Comparison of ENCODE assay signal across 19 cellular contexts in the genomic region with DNA sequence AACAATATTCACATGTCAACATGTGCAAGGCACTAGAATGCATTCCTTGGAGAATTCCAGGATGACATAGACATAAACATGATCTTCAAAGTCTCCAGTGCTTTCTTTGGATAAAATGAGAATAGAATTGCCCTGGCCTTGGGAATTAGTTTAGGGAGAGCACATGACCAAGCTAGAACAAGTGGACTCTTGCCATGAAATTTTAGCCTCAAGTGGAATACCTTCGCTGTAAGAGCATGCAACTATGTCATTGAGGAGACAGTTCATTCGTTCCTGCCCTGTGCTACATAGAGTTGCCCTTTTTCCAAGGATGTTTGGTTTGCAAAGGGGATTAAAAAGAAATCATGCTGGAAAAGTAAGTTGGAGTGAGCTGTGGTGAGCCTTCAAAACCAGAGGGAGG. TPM values are rescaled to one million over a fixed set of nuclear protein-coding genes. Genes with fewer than 3 reads are reported as not detected.
DNase-seq lines count a peak whose midpoint lies in the region; ATAC-seq and TF ChIP-seq lines count a peak whose summit lies in the region.
"Had no signal": no experiment of that assay in that cellular context is flagged by ENCODE, and none has a peak within 500 bp of the region (broad histone marks: within the 10 kb centered on the region; RNA-seq: fewer than 3 reads in every experiment).

No MANE protein-coding gene starts in this region.

- 69 to 80% methylated on average over 2 of the region's 2 CpGs for WGBS in lung, 2 donors
- 80 to 92% methylated on average over 1 to 2 of the region's 2 CpGs for WGBS in transverse colon (ENCODE audit: low coverage in 1 of 2), 2 donors

- H3K36me3 ChIP-seq in lung (ENCODE audit: control insufficient read depth in 2 of 2, insufficient read depth in 2 of 2, low read length in 2 of 2) (no peaks in the 10 kb centered on the region), transverse colon (no peaks in the 10 kb centered on the region), mucosa of descending colon (ENCODE audit: low read depth) (no peaks in the 10 kb centered on the region)
- H3K36me3 ChIP-seq: BE2C, HAP-1, SJCRH30 had no signal

- H3K27ac ChIP-seq in lung (ENCODE audit: low read depth in 1 of 2, low read length in 1 of 2) (no peak overlapping the region), transverse colon (no peak overlapping the region)
- H3K27ac ChIP-seq: HL-60, SJCRH30 had no signal

- H3K4me1 ChIP-seq in lung (ENCODE audit: control insufficient read depth in 2 of 2, insufficient read depth in 2 of 2, low read length in 2 of 2) (no peaks in the 10 kb centered on the region), transverse colon (peaks cover 0 to 3% (median 0%) of the 10 kb centered on the region in 4 donors), mucosa of descending colon (ENCODE audit: low read depth) (no peaks in the 10 kb centered on the region)
- H3K4me1 ChIP-seq: BE2C, HAP-1, SJCRH30 had no signal

- TF ChIP-seq POLR2A in transverse colon (IDR thresholded peaks at IDR 0.05): no peak

- intact Hi-C loops in transverse colon (cut with DNase I; ENCODE audit: low total_unique reads): no loop called here
- intact Hi-C loops in mucosa of descending colon (cut with DNase I, micrococcal nuclease): no loop called here

- H3K9me3 ChIP-seq in lung (ENCODE audit: control insufficient read depth in 2 of 2, insufficient read depth in 1 of 2, low read length in 1 of 2) (no peaks in the 10 kb centered on the region), transverse colon (no peaks in the 10 kb centered on the region), mucosa of descending colon (no peaks in the 10 kb centered on the region)
- H3K9me3 ChIP-seq: BE2C had no signal

- no peak for TF ChIP-seq EP300 in transverse colon (IDR thresholded peaks at IDR 0.05; ENCODE audit: low read depth)

- in situ Hi-C loops in transverse colon (cut with MboI; ENCODE audit: low pct_ligation_motif_present in 1 of 4, low pct_unique_long_range_greater_than_20kb in 1 of 4, low sequenced_read_pairs in 3 of 4): no loop called here

- peak; percentile 36 for ATAC-seq in lung (ENCODE audit: insufficient read depth, low FRiP score)
- no peak for ATAC-seq in mucosa of descending colon
- no peak for ATAC-seq in GM18502 (IDR thresholded peaks at IDR 0.05; ENCODE audit: poor library complexity, unreplicated experiment)
- ATAC-seq: CD8-positive, alpha-beta T cell; Panc1 had no signal

- DNase-seq in AG10803 (ENCODE audit: low read depth) (peak; percentile 34), NCI-H226 (peak; percentile 9), fibroblast of gingiva (ENCODE audit: low read depth) (peak; percentile 11), lung (ENCODE audit: low spot score) (no peak), transverse colon (no peak), NCI-H524 treated with DMSO at 0.1 percent for 48 hours (lab: John Stamatoyannopoulos, UW) (no peak), mucosa of descending colon (no peak)
- DNase-seq: BE2C; Calu3; CD8-positive, alpha-beta T cell; NCI-H1417 treated with DMSO at 0.1 percent for 48 hours; NCI-H2029; NCI-H2171 treated with DMSO at 0.1 percent for 48 hours; NCI-H446 treated with DMSO at 0.1 percent for 48 hours; SJCRH30 had no signal

- no peak for TF ChIP-seq CTCF in AG10803 (conservative IDR thresholded peaks at IDR 0.05; ENCODE audit: low read length)
- no peak for TF ChIP-seq CTCF in lung (IDR thresholded peaks at IDR 0.05; ENCODE audit: control extremely low read depth, extremely low read depth)
- TF ChIP-seq CTCF in transverse colon (IDR thresholded peaks at IDR 0.05): no peak
- no peak for TF ChIP-seq CTCF in mucosa of descending colon (IDR thresholded peaks at IDR 0.05)

- H3K27me3 ChIP-seq in lung (ENCODE audit: control insufficient read depth, insufficient read depth): no peaks in the 10 kb centered on the region
- H3K27me3 ChIP-seq in transverse colon: no peaks in the 10 kb centered on the region
- H3K27me3 ChIP-seq: BE2C, SJCRH30 had no signal

- H3K4me3 ChIP-seq in AG10803 (ENCODE audit: low read length): no peak overlapping the region
- no peak overlapping the region for H3K4me3 ChIP-seq in lung
- no peak overlapping the region for H3K4me3 ChIP-seq in transverse colon
- H3K4me3 ChIP-seq in mucosa of descending colon: no peak overlapping the region
- H3K4me3 ChIP-seq: HAP-1, SJCRH30 had no signal

RNA-seq across cellular contexts. Expression of gene ZFAND5, which starts 42.7 kb away (rescaled TPM):
- total RNA-seq in lung (100 to 1,000 TPM; 180 to 369 TPM), transverse colon (100 to 1,000 TPM in 2 of 4 donors, 10 to 100 TPM in 2; 49.0 to 190 (median 98.2) TPM), mucosa of descending colon (100 to 1,000 TPM; 147 to 181 (median 152) TPM)
- 100 to 1,000 TPM; 147 to 159 TPM for polyA plus RNA-seq in lung

Comparison
In these comparisons a context has a peak if more than half of its experiments do, and no peak if none do; other contexts are left out.
1. DNase-seq: peak in AG10803 (single experiment), NCI-H226 (single experiment) and fibroblast of gingiva (single experiment); none in lung (single experiment), transverse colon (single experiment), NCI-H524 treated with DMSO at 0.1 percent for 48 hours (single experiment) and mucosa of descending colon (0 of 3).